8 cellular contexts compared by ENCODE assay signal in the genomic region with DNA sequence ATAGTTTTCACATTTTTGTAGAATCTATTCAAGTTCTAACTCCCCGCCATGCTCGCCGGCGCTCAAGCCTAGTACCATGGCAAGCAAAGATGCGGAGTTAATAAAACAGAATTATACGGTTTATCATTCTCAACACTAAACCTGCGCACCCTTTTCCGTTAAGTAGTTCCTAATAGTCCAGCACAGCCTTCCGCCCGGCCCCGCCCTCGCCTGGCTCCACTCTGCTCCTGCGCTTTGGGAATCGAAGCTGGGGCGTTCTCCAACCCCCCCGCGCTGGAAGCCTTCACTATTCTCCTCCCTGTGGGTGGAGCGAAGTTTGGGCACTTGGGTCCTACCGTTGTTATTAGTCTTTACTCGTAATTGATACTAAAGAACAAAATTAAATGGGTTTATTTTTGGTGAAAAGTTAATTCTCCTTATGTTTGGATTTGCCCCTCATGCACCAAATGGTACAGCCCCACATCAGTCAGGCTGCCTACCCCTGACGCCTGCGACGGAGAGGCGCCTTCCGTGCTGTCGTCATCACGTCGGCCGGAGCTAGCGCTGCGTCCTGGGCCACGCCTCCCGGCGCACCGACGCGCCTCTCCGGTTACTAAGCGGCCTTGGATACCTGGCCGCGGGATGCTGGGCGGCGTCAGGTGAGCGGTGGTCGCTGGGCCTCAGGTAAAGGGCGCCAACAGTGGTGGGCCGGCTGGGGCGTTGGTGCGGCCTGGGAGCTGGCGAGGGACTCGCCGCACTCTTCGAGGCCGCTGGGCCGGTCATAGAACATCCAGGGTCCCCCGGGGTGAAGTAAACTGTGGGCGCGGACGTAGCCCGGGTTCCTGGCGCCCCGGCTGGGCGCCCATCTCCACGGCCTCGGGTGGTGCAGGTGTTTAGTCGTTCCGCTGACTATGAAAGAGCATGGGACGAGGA. TPM values are rescaled to one million over a fixed set of nuclear protein-coding genes. Genes with fewer than 3 reads are reported as not detected.
DNase-seq lines count a peak whose midpoint lies in the region; TF ChIP-seq lines count a peak whose summit lies in the region.

A gene with protein sequence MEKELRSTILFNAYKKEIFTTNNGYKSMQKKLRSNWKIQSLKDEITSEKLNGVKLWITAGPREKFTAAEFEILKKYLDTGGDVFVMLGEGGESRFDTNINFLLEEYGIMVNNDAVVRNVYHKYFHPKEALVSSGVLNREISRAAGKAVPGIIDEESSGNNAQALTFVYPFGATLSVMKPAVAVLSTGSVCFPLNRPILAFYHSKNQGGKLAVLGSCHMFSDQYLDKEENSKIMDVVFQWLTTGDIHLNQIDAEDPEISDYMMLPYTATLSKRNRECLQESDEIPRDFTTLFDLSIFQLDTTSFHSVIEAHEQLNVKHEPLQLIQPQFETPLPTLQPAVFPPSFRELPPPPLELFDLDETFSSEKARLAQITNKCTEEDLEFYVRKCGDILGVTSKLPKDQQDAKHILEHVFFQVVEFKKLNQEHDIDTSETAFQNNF (plus strand): TSS at position 546 of the 912 bp plus-strand sequence. CDS start 3,762 bp downstream, outside the sequence.

- peak within 1 kb of the TSS; percentile 80 to 90 for H3K27ac ChIP-seq in SK-N-SH (ENCODE audit: low read depth in 2 of 2, low read length in 1 of 2)
- H3K27ac ChIP-seq in temporal lobe (ENCODE audit: low read depth, low read length) = peak within 1 kb of the TSS; percentile 93

- TF ChIP-seq CTCF in HFFc6 (IDR thresholded peaks at IDR 0.05) = no peak
- no peak for TF ChIP-seq CTCF in SK-N-SH (IDR thresholded peaks at IDR 0.05)

- peak within 1 kb of the TSS; percentile 78 for H3K9ac ChIP-seq in SK-N-SH

- peaks cover 0 to 12% of the 10 kb centered on the region in 2 experiments for H3K36me3 ChIP-seq in SK-N-SH (replicated peaks in 1 of 2; ENCODE audit: control insufficient read depth in 1 of 2, insufficient read depth in 2 of 2, low read length in 1 of 2)

- H3K9me2 ChIP-seq in SK-N-SH = no peaks in the 10 kb centered on the region

- H3K4me3 Mint-ChIP-seq in HFFc6 = peak within 1 kb of the TSS; percentile 95
- peak within 1 kb of the TSS; percentile 89 for H3K4me3 Mint-ChIP-seq in activated naive CD4-positive, alpha-beta T cell treated with anti-CD3 and anti-CD28 coated beads, Interleukin-2, amount 50 U/mL, for 24 hours

- peaks cover 24% of the 10 kb centered on the region for H3K4me1 Mint-ChIP-seq in HFFc6 (ENCODE audit: low read depth)
- H3K4me1 Mint-ChIP-seq in activated naive CD4-positive, alpha-beta T cell treated with anti-CD3 and anti-CD28 coated beads, Interleukin-2, amount 50 U/mL, for 24 hours = peaks cover 22% of the 10 kb centered on the region

- H3F3A ChIP-seq in SK-N-SH (replicated peaks; ENCODE audit: insufficient read depth) = peaks cover 3% of the 10 kb centered on the region

- no peaks in the 10 kb centered on the region for H3K9me3 Mint-ChIP-seq in HFFc6
- H3K9me3 Mint-ChIP-seq in activated naive CD4-positive, alpha-beta T cell treated with anti-CD3 and anti-CD28 coated beads, Interleukin-2, amount 50 U/mL, for 24 hours = no peaks in the 10 kb centered on the region

- no peaks in the 10 kb centered on the region for H4K20me1 ChIP-seq in SK-N-SH (ENCODE audit: insufficient read depth)

- H3K27me3 Mint-ChIP-seq in HFFc6 (ENCODE audit: insufficient read depth) = peaks cover 4% of the 10 kb centered on the region
- peaks cover 2% of the 10 kb centered on the region for H3K27me3 Mint-ChIP-seq in activated naive CD4-positive, alpha-beta T cell treated with anti-CD3 and anti-CD28 coated beads, Interleukin-2, amount 50 U/mL, for 24 hours

- no peak for TF ChIP-seq RAD21 in SK-N-SH (IDR thresholded peaks at IDR 0.05; ENCODE audit: low read length)

- no peaks in the 10 kb centered on the region for H3K9me3 ChIP-seq in SK-N-SH

- peak within 1 kb of the TSS; percentile 98 for H3K27ac Mint-ChIP-seq in HFFc6
- peak within 1 kb of the TSS; percentile 91 for H3K27ac Mint-ChIP-seq in activated naive CD4-positive, alpha-beta T cell treated with anti-CD3 and anti-CD28 coated beads, Interleukin-2, amount 50 U/mL, for 24 hours

- POLR2A ChIA-PET in SK-N-SH (lab: Yijun Ruan, JAX) = interaction anchor here (0.9 to 1.2 kb wide), 3 partner anchors 33 to 77 kb away, joined by 3 to 4 read pairs (median 3); no protein-coding TSS in a partner anchor

- H3K4me2 ChIP-seq in SK-N-SH = peak within 1 kb of the TSS; percentile 85

- H2AFZ ChIP-seq in SK-N-SH (ENCODE audit: low read depth) = peak within 1 kb of the TSS; percentile 94

- DNase-seq in GM04503 (ENCODE audit: low read depth) (peak; percentile 68), HFFc6 (peak; percentile 84), NCI-H1048 (lab: John Stamatoyannopoulos, UW) (peak; percentile 83), SK-N-SH (peak; percentile 93), globus pallidus (ENCODE audit: low spot score) (peak; percentile 93), occipital lobe (lab: John Stamatoyannopoulos, UW) (peak; percentile 89)

- H3K79me2 ChIP-seq in SK-N-SH (ENCODE audit: insufficient read depth) = peaks cover 21% of the 10 kb centered on the region

- CTCF ChIA-PET in SK-N-SH (lab: Yijun Ruan, JAX) = interaction anchor here (0.8 to 2.7 kb wide), 5 partner anchors 7 to 101 kb away, joined by 3 to 13 read pairs (median 4); no protein-coding TSS in a partner anchor

- no peaks in the 10 kb centered on the region for H3K27me3 ChIP-seq in SK-N-SH (ENCODE audit: insufficient read depth)

- H3K4me1 ChIP-seq in SK-N-SH (ENCODE audit: control insufficient read depth in 1 of 2, insufficient read depth in 2 of 2, low read depth in 1 of 2, low read length in 1 of 2) = peaks cover 0 to 7% of the 10 kb centered on the region in 2 experiments; a peak in 1 of 4 replicates

- H3K36me3 Mint-ChIP-seq in HFFc6 (ENCODE audit: low read depth) = no peaks in the 10 kb centered on the region
- peaks cover 5% of the 10 kb centered on the region for H3K36me3 Mint-ChIP-seq in activated naive CD4-positive, alpha-beta T cell treated with anti-CD3 and anti-CD28 coated beads, Interleukin-2, amount 50 U/mL, for 24 hours

- TF ChIP-seq EP300 in SK-N-SH (IDR thresholded peaks at IDR 0.05; ENCODE audit: borderline replicate concordance in 1 of 2, low read depth in 1 of 2, low read length in 1 of 2) = peak in 1 of 2 experiments; percentile 47; a peak in 1 of 4 replicates

- WGBS in SK-N-SH (ENCODE audit: low lambda C conversion rate) = 1% methylated on average over 44 of the region's 68 CpGs

- peak within 1 kb of the TSS; percentile 72 to 75 for H3K4me3 ChIP-seq in SK-N-SH (ENCODE audit: low read depth in 2 of 2, low read length in 1 of 2)

TF ChIP-seq in SK-N-SH, 30 proteins besides CTCF, POLR2A, EP300 and RAD21 (continues in another document):
- no peak for TF ChIP-seq RXRA (IDR thresholded peaks at IDR 0.05; ENCODE audit: borderline replicate concordance, low read depth)
- TF ChIP-seq MEF2A (IDR thresholded peaks at IDR 0.05; ENCODE audit: borderline replicate concordance, low read depth) = no peak
- peak; percentile 6; the same call in 1 of the 2 replicates for TF ChIP-seq RFX5 (IDR thresholded peaks at IDR 0.05; ENCODE audit: low read length)
- TF ChIP-seq SIN3A (IDR thresholded peaks at IDR 0.05; ENCODE audit: borderline replicate concordance, low read depth, low read length) = no peak; the same call in 1 of the 2 replicates
- TF ChIP-seq RCOR1 (IDR thresholded peaks at IDR 0.05; ENCODE audit: low read length) = no peak
- peak; percentile 61 for TF ChIP-seq POLR2AphosphoS5 (IDR thresholded peaks at IDR 0.05; ENCODE audit: low read depth, low read length)
- TF ChIP-seq, protein P1, sequence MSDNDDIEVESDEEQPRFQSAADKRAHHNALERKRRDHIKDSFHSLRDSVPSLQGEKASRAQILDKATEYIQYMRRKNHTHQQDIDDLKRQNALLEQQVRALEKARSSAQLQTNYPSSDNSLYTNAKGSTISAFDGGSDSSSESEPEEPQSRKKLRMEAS (IDR thresholded peaks at IDR 0.05; ENCODE audit: low read depth) = peak; percentile 43
- TF ChIP-seq, protein P2, sequence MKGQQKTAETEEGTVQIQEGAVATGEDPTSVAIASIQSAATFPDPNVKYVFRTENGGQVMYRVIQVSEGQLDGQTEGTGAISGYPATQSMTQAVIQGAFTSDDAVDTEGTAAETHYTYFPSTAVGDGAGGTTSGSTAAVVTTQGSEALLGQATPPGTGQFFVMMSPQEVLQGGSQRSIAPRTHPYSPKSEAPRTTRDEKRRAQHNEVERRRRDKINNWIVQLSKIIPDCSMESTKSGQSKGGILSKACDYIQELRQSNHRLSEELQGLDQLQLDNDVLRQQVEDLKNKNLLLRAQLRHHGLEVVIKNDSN (IDR thresholded peaks at IDR 0.05; ENCODE audit: borderline replicate concordance, low read depth) = no peak
- TF ChIP-seq FOSL2 (IDR thresholded peaks at IDR 0.05; ENCODE audit: borderline replicate concordance, low read depth) = no peak
- TF ChIP-seq, protein P3, sequence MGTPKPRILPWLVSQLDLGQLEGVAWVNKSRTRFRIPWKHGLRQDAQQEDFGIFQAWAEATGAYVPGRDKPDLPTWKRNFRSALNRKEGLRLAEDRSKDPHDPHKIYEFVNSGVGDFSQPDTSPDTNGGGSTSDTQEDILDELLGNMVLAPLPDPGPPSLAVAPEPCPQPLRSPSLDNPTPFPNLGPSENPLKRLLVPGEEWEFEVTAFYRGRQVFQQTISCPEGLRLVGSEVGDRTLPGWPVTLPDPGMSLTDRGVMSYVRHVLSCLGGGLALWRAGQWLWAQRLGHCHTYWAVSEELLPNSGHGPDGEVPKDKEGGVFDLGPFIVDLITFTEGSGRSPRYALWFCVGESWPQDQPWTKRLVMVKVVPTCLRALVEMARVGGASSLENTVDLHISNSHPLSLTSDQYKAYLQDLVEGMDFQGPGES (IDR thresholded peaks at IDR 0.05; ENCODE audit: low read depth, low read length) = no peak
- no peak for TF ChIP-seq SMC3 (IDR thresholded peaks at IDR 0.05; ENCODE audit: low read depth, low read length)
- TF ChIP-seq FOXJ3 (CRISPR knock-in tag; IDR thresholded peaks at IDR 0.05) = no peak
- no peak for TF ChIP-seq JUND (IDR thresholded peaks at IDR 0.05)
- no peak for TF ChIP-seq TEAD4 (IDR thresholded peaks at IDR 0.05; ENCODE audit: borderline replicate concordance, insufficient read depth)
- no peak for TF ChIP-seq EZH2phosphoT487 (IDR thresholded peaks at IDR 0.05; ENCODE audit: borderline replicate concordance, low read depth)
- no peak; the same call in 1 of the 2 replicates for TF ChIP-seq NFIC (IDR thresholded peaks at IDR 0.05; ENCODE audit: borderline replicate concordance)
- TF ChIP-seq TAF1 (IDR thresholded peaks at IDR 0.05; ENCODE audit: borderline replicate concordance, low read depth, low read length) = peak; percentile 64; the same call in 1 of the 2 replicates
- TF ChIP-seq ELF1 (IDR thresholded peaks at IDR 0.05) = peak; percentile 59; the same call in 1 of the 2 replicates
- 0 out of 2 replicates have a peak, but pooled peaks have one; percentile 11 for TF ChIP-seq TCF12 (IDR thresholded peaks at IDR 0.05)

RNA-seq across cellular contexts. Expression of the gene that starts here (rescaled TPM):
- total RNA-seq in HFFc6 (2021; fragmentation: NEBNext Ultra II Directional; extraction: Animal tissue kit (Norgen Biotek cat#: 25700)) = 10 to 100 TPM; 29.1 to 37.9 (median 35.2) TPM
- 34.0 and 42.4 TPM in 2 replicates for polyA plus RNA-seq in SK-N-SH (2012; rRNA removed)
- 35.9 and 38.3 TPM in 2 replicates for polyA plus RNA-seq in SK-N-SH (2012; cell fraction: cytosol; rRNA removed)
- polyA plus RNA-seq in SK-N-SH (2012; cell fraction: nucleus; rRNA removed) = 13.9 and 19.1 TPM in 2 replicates
- 56.8 TPM for total RNA-seq in occipital lobe
- 48.4 TPM for total RNA-seq in temporal lobe

Comparison
In these comparisons a context has a peak if more than half of its experiments do, and no peak if none do; other contexts are left out.
1. Peak in every context shown above with its lines: DNase-seq, H3K4me3 ChIP-seq and H3K27ac ChIP-seq.